ENCODE assay signal across 16 cellular contexts in the genomic region with DNA sequence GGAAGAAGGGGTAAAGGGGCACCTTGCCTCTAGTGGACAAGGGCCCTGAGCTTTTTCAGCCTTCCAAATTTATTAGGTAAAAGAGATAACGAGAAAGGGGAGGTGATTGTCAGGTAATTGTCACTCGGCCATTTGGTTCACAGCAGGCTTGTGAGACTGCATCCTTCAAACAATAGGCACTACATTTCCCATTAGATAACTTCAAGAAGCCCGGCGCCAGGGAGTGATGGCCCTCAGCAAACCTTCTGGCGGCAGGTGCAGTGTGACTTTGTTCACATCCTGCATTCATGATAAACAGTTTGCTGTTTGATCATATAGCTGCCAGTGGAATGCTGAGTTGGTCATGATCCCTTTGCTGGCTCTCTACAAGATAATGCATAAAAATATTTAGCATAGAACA.
DNase-seq lines count a peak whose midpoint lies in the region; ATAC-seq and TF ChIP-seq lines count a peak whose summit lies in the region.
"Had no signal": no experiment of that assay in that cellular context is flagged by ENCODE, and none has a peak within 500 bp of the region (broad histone marks: within the 10 kb centered on the region; RNA-seq: fewer than 3 reads in every experiment).

No MANE protein-coding gene starts in this region.

- H3K9ac ChIP-seq in endodermal cell (ENCODE audit: extremely low read depth, low read length, poor library complexity, severe bottlenecking): no peak overlapping the region

- peak in 2 of 3 experiments; percentile 15 to 54 for DNase-seq in NCI-H1417 (lab: John Stamatoyannopoulos, UW)
- no peak for DNase-seq in NCI-H1417 treated with DMSO at 0.1 percent for 48 hours (lab: John Stamatoyannopoulos, UW)
- peak; percentile 2 for DNase-seq in COR-L47 (lab: John Stamatoyannopoulos, UW)
- DNase-seq in NCI-H69 (lab: John Stamatoyannopoulos, UW): peak; percentile 46
- DNase-seq in endodermal cell: peak; percentile 90
- DNase-seq in sciatic nerve (ENCODE audit: low spot score): no peak
- no peak for DNase-seq in activated CD8-positive, alpha-beta memory T cell treated with anti-CD3 and anti-CD28 coated beads, Interleukin-2, amount 50 U/mL, for 48 hours
- no peak for DNase-seq in upper lobe of right lung
- DNase-seq: AML-193; CD4-positive, alpha-beta T cell; DMS153; DMS79 had no signal

- H3K27me3 ChIP-seq in endodermal cell (ENCODE audit: control insufficient read depth, insufficient read depth, low read length, poor library complexity, severe bottlenecking) (no peaks in the 10 kb centered on the region), upper lobe of right lung (no peaks in the 10 kb centered on the region)

- H3K4me3 Mint-ChIP-seq in endodermal cell: no peak overlapping the region
- H3K4me3 Mint-ChIP-seq: CD4-positive, alpha-beta T cell had no signal

- 45 to 52% methylated on average over 3 to 5 of the region's 5 CpGs for WGBS in endodermal cell (ENCODE audit: insufficient coverage in 1 of 2, insufficient read length in 1 of 2), 2 experiments

- peaks cover 9% of the 10 kb centered on the region for H3K4me1 ChIP-seq in endodermal cell (ENCODE audit: control insufficient read depth, insufficient read depth, low read length)
- no peaks in the 10 kb centered on the region for H3K4me1 ChIP-seq in upper lobe of right lung
- H3K4me1 ChIP-seq: A549 had no signal

- intact Hi-C loops in sciatic nerve (cut with DNase I) (no loop called here), upper lobe of right lung (cut with DNase I) (no loop called here)

- no peak for TF ChIP-seq CTCF in endodermal cell (conservative IDR thresholded peaks at IDR 0.05)
- TF ChIP-seq CTCF in upper lobe of right lung (IDR thresholded peaks at IDR 0.05): no peak

- ATAC-seq in sciatic nerve (no peak), upper lobe of right lung (no peak)
- ATAC-seq: A549 had no signal

- H3K27ac Mint-ChIP-seq in endodermal cell: peak overlapping the region; percentile 46
- H3K27ac Mint-ChIP-seq: CD4-positive, alpha-beta T cell had no signal

- H3K27ac ChIP-seq in endodermal cell (ENCODE audit: low read depth, low read length) (no peak overlapping the region), upper lobe of right lung (no peak overlapping the region)
- H3K27ac ChIP-seq: 22Rv1, A549, C4-2B had no signal

- peaks cover 8% of the 10 kb centered on the region for H3K4me1 Mint-ChIP-seq in endodermal cell

- H3K27me3 Mint-ChIP-seq in endodermal cell (ENCODE audit: insufficient read depth): no peaks in the 10 kb centered on the region
- H3K27me3 Mint-ChIP-seq: CD4-positive, alpha-beta T cell had no signal

- H3K36me3 ChIP-seq in endodermal cell (ENCODE audit: control insufficient read depth, insufficient read depth, low read length): no peaks in the 10 kb centered on the region
- H3K36me3 ChIP-seq in upper lobe of right lung: no peaks in the 10 kb centered on the region
- H3K36me3 ChIP-seq: HAP-1 had no signal

- no peaks in the 10 kb centered on the region for H3K9me3 ChIP-seq in endodermal cell (ENCODE audit: control insufficient read depth, low read length)
- H3K9me3 ChIP-seq in upper lobe of right lung: no peaks in the 10 kb centered on the region
- H3K9me3 ChIP-seq: A549, HAP-1 had no signal

- H3K36me3 Mint-ChIP-seq in endodermal cell (ENCODE audit: low read depth): no peaks in the 10 kb centered on the region

- H3K9me3 Mint-ChIP-seq in endodermal cell: peaks cover 17% of the 10 kb centered on the region

- H3K4me3 ChIP-seq in endodermal cell (ENCODE audit: low read length): no peak overlapping the region
- H3K4me3 ChIP-seq in upper lobe of right lung: no peak overlapping the region
- H3K4me3 ChIP-seq: A549, HAP-1 had no signal

Comparison
In these comparisons a context has a peak if more than half of its experiments do, and no peak if none do; other contexts are left out.
1. DNase-seq: peak in NCI-H1417 (2 of 3), COR-L47 (single experiment), NCI-H69 (single experiment) and endodermal cell (single experiment); none in NCI-H1417 treated with DMSO at 0.1 percent for 48 hours (single experiment), sciatic nerve (single experiment), activated CD8-positive, alpha-beta memory T cell treated with anti-CD3 and anti-CD28 coated beads, Interleukin-2, amount 50 U/mL, for 48 hours (single experiment) and upper lobe of right lung (single experiment).